In genomic region chr4:20754091-20754490, GRCh38 we compare ENCODE assay signal across 29 cellular contexts.
"Had no signal": no experiment of that assay in that cellular context is flagged by ENCODE, and none has a peak within 500 bp of the region (broad histone marks: within the 10 kb centered on the region; RNA-seq: fewer than 3 reads in every experiment).

No MANE protein-coding gene starts in this region.

- H3K27ac ChIP-seq: adrenal gland, breast epithelium, cardiac muscle cell, coronary artery, dorsolateral prefrontal cortex, gastrocnemius medialis, heart right ventricle had no signal

- H3K9me3 ChIP-seq: adrenal gland, breast epithelium, gastrocnemius medialis, heart right ventricle had no signal

- H3K36me3 ChIP-seq: adrenal gland, breast epithelium, cardiac muscle cell had no signal

- H3K27me3 ChIP-seq: adrenal gland, breast epithelium, cardiac muscle cell, dorsolateral prefrontal cortex, gastrocnemius medialis, heart right ventricle had no signal

- DNase-seq: activated CD4-positive, alpha-beta memory T cell treated with anti-CD3 and anti-CD28 coated beads for 36 hours; activated CD4-positive, alpha-beta T cell treated with anti-CD3 and anti-CD28 coated beads for 36 hours; activated CD4-positive, alpha-beta T cell treated with anti-CD3 and anti-CD28 coated beads, Interleukin-2, amount 10 ng/mL, durations not matched to agents 24 days and 14 days; activated CD4-positive, CD25-positive, alpha-beta regulatory T cell; activated CD4-positive, CD25-positive, alpha-beta regulatory T cell treated with anti-CD3 and anti-CD28 coated beads, Interleukin-2, amount 50 U/mL, for 72 hours; activated CD8-positive, alpha-beta memory T cell treated with anti-CD3 and anti-CD28 coated beads, Interleukin-2, amount 10 ng/mL, durations not matched to agents 7 days and 5 days; activated CD8-positive, alpha-beta memory T cell treated with anti-CD3 and anti-CD28 coated beads, Interleukin-2, amount 50 U/mL, for 4 hours; activated CD8-positive, alpha-beta T cell treated with anti-CD3 and anti-CD28 coated beads, Interleukin-2, amount 10 ng/mL, durations not matched to agents 7 days and 5 days; activated effector memory CD4-positive, alpha-beta T cell treated with anti-CD3 and anti-CD28 coated beads, Interleukin-2, amount 50 U/mL, for 16 hours; activated naive CD4-positive, alpha-beta T cell treated with anti-CD3 and anti-CD28 coated beads for 36 hours; activated naive CD8-positive, alpha-beta T cell treated with anti-CD3 and anti-CD28 coated beads for 36 hours; activated naive CD8-positive, alpha-beta T cell treated with anti-CD3 and anti-CD28 coated beads, Interleukin-2, amount 50 U/mL, for 24 hours; activated T-cell treated with anti-CD3 and anti-CD28 coated beads, Interleukin-2, amount 50 U/mL, for 1 hour; activated T-cell treated with anti-CD3 and anti-CD28 coated beads, Interleukin-2, amount 50 U/mL, for 48 hours; adrenal gland; amygdala; aorta; central memory CD4-positive, alpha-beta T cell; dorsolateral prefrontal cortex; effector memory CD4-positive, alpha-beta T cell; endodermal cell; foreskin fibroblast; gastrocnemius medialis; heart right ventricle; T-helper 2 cell had no signal

- ATAC-seq: activated CD4-positive, alpha-beta T cell treated with anti-CD3 and anti-CD28 coated beads for 36 hours; activated CD8-positive, alpha-beta memory T cell treated with anti-CD3 and anti-CD28 coated beads, Interleukin-2, amount 10 ng/mL, durations not matched to agents 7 days and 5 days; activated CD8-positive, alpha-beta T cell treated with anti-CD3 and anti-CD28 coated beads, Interleukin-2, amount 10 ng/mL, durations not matched to agents 7 days and 5 days; activated naive CD8-positive, alpha-beta T cell treated with anti-CD3 and anti-CD28 coated beads, Interleukin-2, amount 50 U/mL, for 24 hours; esophagus mucosa; gastrocnemius medialis; heart right ventricle had no signal

- H3K4me1 ChIP-seq: adrenal gland, breast epithelium, gastrocnemius medialis, heart right ventricle had no signal

- H3K4me3 ChIP-seq: adrenal gland, breast epithelium, cardiac muscle cell, coronary artery, dorsolateral prefrontal cortex, gastrocnemius medialis, heart right ventricle had no signal
